29 cellular contexts compared by ENCODE assay signal in genomic region chr6:134766497-134766896, GRCh38.
"Had no signal": no experiment of that assay in that cellular context is flagged by ENCODE, and none has a peak within 500 bp of the region (broad histone marks: within the 10 kb centered on the region; RNA-seq: fewer than 3 reads in every experiment).

No MANE protein-coding gene starts in this region.

- H3K27me3 ChIP-seq: brain microvascular endothelial cell had no signal

- H3K27ac ChIP-seq: brain microvascular endothelial cell had no signal

- H3K36me3 ChIP-seq: brain microvascular endothelial cell had no signal

- ATAC-seq: activated CD8-positive, alpha-beta T cell treated with anti-CD3 and anti-CD28 coated beads for 36 hours; activated T-cell treated with anti-CD3 and anti-CD28 coated beads, Interleukin-2, amount 50 U/mL, for 72 hours; activated T-helper 17 cell treated with anti-CD3 and anti-CD28 coated beads, Interleukin-2, amount 50 U/mL, for 72 hours; Panc1 had no signal

- DNase-seq: activated CD4-positive, alpha-beta T cell treated with anti-CD3 and anti-CD28 coated beads, Interleukin-2, amount 10 ng/mL, durations not matched to agents 24 days and 14 days; activated CD4-positive, alpha-beta T cell treated with anti-CD3 and anti-CD28 coated beads, Interleukin-2, amount 50 U/mL, for 4 hours; activated CD8-positive, alpha-beta T cell treated with anti-CD3 and anti-CD28 coated beads for 36 hours; activated effector memory CD4-positive, alpha-beta T cell treated with anti-CD3 and anti-CD28 coated beads, Interleukin-2, amount 50 U/mL, for 16 hours; activated naive CD4-positive, alpha-beta T cell; activated naive CD4-positive, alpha-beta T cell treated with anti-CD3 and anti-CD28 coated beads, Interleukin-2, amount 50 U/mL, for 16 hours; activated naive CD8-positive, alpha-beta T cell treated with anti-CD3 and anti-CD28 coated beads for 36 hours; activated T-cell treated with anti-CD3 and anti-CD28 coated beads, Interleukin-2, amount 50 U/mL, for 1 hour; activated T-cell treated with anti-CD3 and anti-CD28 coated beads, Interleukin-2, amount 50 U/mL, for 72 hours; amniotic stem cell; aorta; brain microvascular endothelial cell; NCI-H1092 treated with DMSO at 0.1 percent for 48 hours; NCI-H1417; NCI-H146; NCI-H187; NCI-H2029 treated with DMSO at 0.1 percent for 48 hours; NCI-H2107; NCI-H2171; NCI-H510A treated with DMSO at 0.1 percent for 48 hours; NCI-H526 treated with DMSO at 0.1 percent for 48 hours; NCI-H774; SIG-M5; SW 1271; T-helper 1 cell; T-helper 2 cell; T-helper 9 cell had no signal
